Comparison of ENCODE assay signal across 22 cellular contexts in genomic region chr5:125199373-125199772, GRCh38.
"Had no signal": no experiment of that assay in that cellular context is flagged by ENCODE, and none has a peak within 500 bp of the region (broad histone marks: within the 10 kb centered on the region; RNA-seq: fewer than 3 reads in every experiment).

No MANE protein-coding gene starts in this region.

- DNase-seq: activated CD4-positive, alpha-beta T cell treated with anti-CD3 and anti-CD28 coated beads for 1 hour; activated CD4-positive, alpha-beta T cell treated with anti-CD3 and anti-CD28 coated beads, Interleukin-2, amount 50 U/mL, for 1 hour; activated gamma-delta T cell treated with Interleukin-2 at 50 U/mL for 16 hours; activated T-cell treated with anti-CD3 and anti-CD28 coated beads, Interleukin-2, amount 50 U/mL, for 1 hour; brain microvascular endothelial cell; central memory CD4-positive, alpha-beta T cell; dorsolateral prefrontal cortex; effector memory CD8-positive, alpha-beta T cell; islet precursor cell; left cardiac atrium; posterior cingulate gyrus; right lobe of liver; stimulated activated CD4-positive, alpha-beta T cell treated with anti-CD3 and anti-CD28 coated beads, Interleukin-2, amount 100 ng/mL, for 24 hours; transverse colon had no signal

- H3K9me3 Mint-ChIP-seq: activated naive CD4-positive, alpha-beta T cell treated with anti-CD3 and anti-CD28 coated beads, Interleukin-2, amount 50 U/mL, for 24 hours; natural killer cell treated with Interleukin-12 subunit alpha and Interleukin-12 subunit beta and Interleukin-15 and Interleukin-18, amount 100 ng/mL, for 72 hours; T-helper 2 cell treated with Interferon-gamma antibody and Interleukin-4, amounts not matched to agents 5 μg/mL and 100 μg/mL, for 36 hours had no signal

- H3K27ac Mint-ChIP-seq: activated naive CD4-positive, alpha-beta T cell treated with anti-CD3 and anti-CD28 coated beads, Interleukin-2, amount 50 U/mL, for 24 hours; effector memory CD8-positive, alpha-beta T cell; stimulated activated effector memory CD8-positive, alpha-beta T cell treated with anti-CD3 and anti-CD28 coated beads, Interleukin-12 subunit alpha, Interleukin-12 subunit beta, amount 100 ng/mL, for 72 hours; T-helper 2 cell treated with Interferon-gamma antibody and Interleukin-4, amounts not matched to agents 5 μg/mL and 100 μg/mL, for 36 hours had no signal

- H3K36me3 Mint-ChIP-seq: activated naive CD4-positive, alpha-beta T cell treated with anti-CD3 and anti-CD28 coated beads, Interleukin-2, amount 50 U/mL, for 24 hours; stimulated activated effector memory CD8-positive, alpha-beta T cell treated with anti-CD3 and anti-CD28 coated beads, Interleukin-12 subunit alpha, Interleukin-12 subunit beta, amount 100 ng/mL, for 72 hours had no signal

- H3K4me1 Mint-ChIP-seq: activated naive CD4-positive, alpha-beta T cell treated with anti-CD3 and anti-CD28 coated beads, Interleukin-2, amount 50 U/mL, for 24 hours; stimulated activated effector memory CD8-positive, alpha-beta T cell treated with anti-CD3 and anti-CD28 coated beads, Interleukin-12 subunit alpha, Interleukin-12 subunit beta, amount 100 ng/mL, for 72 hours had no signal

- FAIRE-seq: colon, endothelial cell of umbilical vein, frontal cortex, urothelium cell line had no signal

- H3K27me3 Mint-ChIP-seq: activated naive CD4-positive, alpha-beta T cell treated with anti-CD3 and anti-CD28 coated beads, Interleukin-2, amount 50 U/mL, for 24 hours; effector memory CD8-positive, alpha-beta T cell; natural killer cell treated with Interleukin-12 subunit alpha and Interleukin-12 subunit beta and Interleukin-15 and Interleukin-18, amount 100 ng/mL, for 72 hours had no signal

- H3K4me3 Mint-ChIP-seq: activated naive CD4-positive, alpha-beta T cell treated with anti-CD3 and anti-CD28 coated beads, Interleukin-2, amount 50 U/mL, for 24 hours; effector memory CD8-positive, alpha-beta T cell; stimulated activated effector memory CD8-positive, alpha-beta T cell treated with anti-CD3 and anti-CD28 coated beads, Interleukin-12 subunit alpha, Interleukin-12 subunit beta, amount 100 ng/mL, for 72 hours; T-helper 2 cell treated with Interferon-gamma antibody and Interleukin-4, amounts not matched to agents 5 μg/mL and 100 μg/mL, for 36 hours had no signal
